ENCODE assay signal across 32 cellular contexts in the genomic region with DNA sequence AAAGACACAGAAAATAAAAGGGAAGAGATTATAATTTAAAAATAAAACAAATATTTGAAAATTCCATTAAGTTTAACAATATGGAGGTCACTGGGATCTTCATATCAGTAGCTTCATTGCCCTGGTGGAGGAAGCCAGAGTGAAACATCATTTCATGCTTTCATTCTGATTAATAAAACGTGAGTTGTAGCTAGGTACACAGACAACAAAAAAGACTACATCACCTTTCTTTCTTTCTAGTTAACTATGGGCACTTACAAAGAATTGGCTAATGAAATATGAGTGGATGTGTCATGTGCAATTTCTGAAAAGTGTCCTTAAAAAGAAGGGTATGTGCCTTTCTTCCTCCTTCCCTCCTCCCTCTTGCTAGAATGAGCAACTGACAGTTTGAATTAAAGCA.
"Had no signal": no experiment of that assay in that cellular context is flagged by ENCODE, and none has a peak within 500 bp of the region (broad histone marks: within the 10 kb centered on the region; RNA-seq: fewer than 3 reads in every experiment).

No MANE protein-coding gene starts in this region.

- H3K9me3 Mint-ChIP-seq: activated B cell treated with CpG ODN at 0.5 μM for 24 hours; activated naive CD4-positive, alpha-beta T cell treated with anti-CD3 and anti-CD28 coated beads for 36 hours; activated naive CD8-positive, alpha-beta T cell treated with anti-CD3 and anti-CD28 coated beads, Interleukin-2, amount 10 ng/mL, durations not matched to agents 7 days and 5 days; activated T-cell treated with anti-CD3 and anti-CD28 coated beads, Interleukin-2, amount 50 U/mL, for 4 hours; effector memory CD8-positive, alpha-beta T cell; natural killer cell had no signal

- H3K4me3 Mint-ChIP-seq: activated B cell treated with CpG ODN at 0.5 μM for 24 hours; activated naive CD4-positive, alpha-beta T cell treated with anti-CD3 and anti-CD28 coated beads for 36 hours; activated naive CD8-positive, alpha-beta T cell treated with anti-CD3 and anti-CD28 coated beads, Interleukin-2, amount 10 ng/mL, durations not matched to agents 7 days and 5 days; activated T-cell treated with anti-CD3 and anti-CD28 coated beads, Interleukin-2, amount 50 U/mL, for 4 hours; effector memory CD8-positive, alpha-beta T cell; natural killer cell had no signal

- H3K27me3 Mint-ChIP-seq: activated B cell treated with CpG ODN at 0.5 μM for 24 hours; effector memory CD8-positive, alpha-beta T cell; progenitor cell of endocrine pancreas had no signal

- H3K9me3 ChIP-seq: gastrocnemius medialis, left lung, lower lobe of right lung, neutrophil, ovary, suprapubic skin, tibial artery, upper lobe of right lung had no signal

- H3K36me3 ChIP-seq: brain microvascular endothelial cell, gastrocnemius medialis, left lung, lower lobe of right lung, neutrophil, ovary, suprapubic skin, tibial artery, upper lobe of right lung had no signal

- DNase-seq: activated B cell treated with CpG ODN at 0.5 μM for 24 hours; activated CD4-positive, alpha-beta T cell treated with anti-CD3 and anti-CD28 coated beads, Interleukin-2, amount 50 U/mL, for 1 hour; activated CD8-positive, alpha-beta memory T cell treated with anti-CD3 and anti-CD28 coated beads, Interleukin-2, amount 50 U/mL, for 4 hours; activated effector memory CD4-positive, alpha-beta T cell treated with anti-CD3 and anti-CD28 coated beads, Interleukin-2, amount 50 U/mL, for 16 hours; activated naive CD4-positive, alpha-beta T cell treated with anti-CD3 and anti-CD28 coated beads for 36 hours; activated naive CD8-positive, alpha-beta T cell treated with anti-CD3 and anti-CD28 coated beads, Interleukin-2, amount 10 ng/mL, durations not matched to agents 7 days and 5 days; activated T-cell treated with anti-CD3 and anti-CD28 coated beads, Interleukin-2, amount 50 U/mL, for 4 hours; amniotic stem cell; brain microvascular endothelial cell; dorsolateral prefrontal cortex; effector memory CD8-positive, alpha-beta T cell; erythroblast; gastrocnemius medialis; glutamatergic neuron; left lung; lower lobe of right lung; mesenchymal stem cell; natural killer cell; ovary; stimulated activated CD4-positive, alpha-beta T cell treated with anti-CD3 and anti-CD28 coated beads, Interleukin-12 subunit alpha, Interleukin-12 subunit beta, amount 100 ng/mL, for 4 hours; stimulated activated CD4-positive, alpha-beta T cell treated with anti-CD3 and anti-CD28 coated beads, Interleukin-4, amount 100 ng/mL, for 1 hour; tibial artery; upper lobe of right lung had no signal

- H3K27ac Mint-ChIP-seq: activated B cell treated with CpG ODN at 0.5 μM for 24 hours; activated naive CD4-positive, alpha-beta T cell treated with anti-CD3 and anti-CD28 coated beads for 36 hours; activated naive CD8-positive, alpha-beta T cell treated with anti-CD3 and anti-CD28 coated beads, Interleukin-2, amount 10 ng/mL, durations not matched to agents 7 days and 5 days; effector memory CD8-positive, alpha-beta T cell; natural killer cell; progenitor cell of endocrine pancreas had no signal

- FAIRE-seq: astrocyte, islet of Langerhans had no signal

- H3K4me3 ChIP-seq: coronary artery, dorsolateral prefrontal cortex, gastrocnemius medialis, left lung, lower lobe of right lung, ovary, skin epidermis, suprapubic skin, tibial artery, upper lobe of right lung had no signal

- H3K27ac ChIP-seq: brain microvascular endothelial cell, coronary artery, dorsolateral prefrontal cortex, gastrocnemius medialis, left lung, lower lobe of right lung, neutrophil, ovary, skin epidermis, suprapubic skin, tibial artery, upper lobe of right lung had no signal

- H3K4me1 ChIP-seq: upper lobe of right lung had no signal

- H3K36me3 Mint-ChIP-seq: natural killer cell had no signal

- H3K27me3 ChIP-seq: brain microvascular endothelial cell, dorsolateral prefrontal cortex, gastrocnemius medialis, left lung, neutrophil, ovary, suprapubic skin, tibial artery, upper lobe of right lung had no signal

- ATAC-seq: activated T-cell treated with anti-CD3 and anti-CD28 coated beads, Interleukin-2, amount 50 U/mL, for 4 hours; effector memory CD8-positive, alpha-beta T cell; gastrocnemius medialis; left lung; lower lobe of right lung; natural killer cell; sciatic nerve; SK-N-SH treated with all-trans-retinoic acid at 6 μM for 48 hours; upper lobe of right lung had no signal
